28 cellular contexts compared by ENCODE assay signal in genomic region chr5:116905885-116906284, GRCh38.
A peak's percentile ranks its signal among the peaks of the same experiment; 100 is the strongest.
DNase-seq lines count a peak whose midpoint lies in the region; ATAC-seq, FAIRE-seq and TF ChIP-seq lines count a peak whose summit lies in the region.
"Had no signal": no experiment of that assay in that cellular context is flagged by ENCODE, and none has a peak within 500 bp of the region (broad histone marks: within the 10 kb centered on the region; RNA-seq: fewer than 3 reads in every experiment).

No MANE protein-coding gene starts in this region.

- TF ChIP-seq CTCF in GM12878 (IDR thresholded peaks at IDR 0.05 in 2 of 3, conservative IDR thresholded peaks at IDR 0.05 in 1 of 3; ENCODE audit: control insufficient read depth in 2 of 3, extremely low read depth in 1 of 3, insufficient read depth in 1 of 3, low read depth in 3 of 3, low read length in 3 of 3) (no peak), esophagus muscularis mucosa (IDR thresholded peaks at IDR 0.05) (no peak)

- no peak overlapping the region; the same call in 1 of the 2 replicates for H2AFZ ChIP-seq in GM12878 (ENCODE audit: control insufficient read depth, low read depth, low read length)

- RAD21 ChIA-PET in GM12878 (lab: Charles Lee; ENCODE audit: unreplicated experiment), result interaction anchor here (0.8 to 2.2 kb wide), 8 partner anchors 8 to 331 kb away, joined by 3 to 9 read pairs (median 4); partner anchors contain the start of gene SEMA6A

- TF ChIP-seq EP300 in GM12878 (IDR thresholded peaks at IDR 0.05; ENCODE audit: borderline replicate concordance in 1 of 2, control insufficient read depth in 1 of 2, low read depth in 2 of 2, low read length in 2 of 2) (no peak), esophagus muscularis mucosa (IDR thresholded peaks at IDR 0.05) (no peak)

- TF ChIP-seq POLR2A in GM12878 (IDR thresholded peaks at IDR 0.05; ENCODE audit: low read depth, low read length) (no peak), esophagus muscularis mucosa (IDR thresholded peaks at IDR 0.05; ENCODE audit: low read depth) (no peak)

- FAIRE-seq in GM12878 (lab: Jason Lieb, UNC), result peak; percentile 35
- FAIRE-seq: G401.6, HepG2, RCC 7860 had no signal

- WGBS in GM12878 (ENCODE audit: insufficient coverage, insufficient replicate concordance, low lambda C conversion rate, missing lambda C conversion rate), result 77% methylated on average over 3 of the region's 3 CpGs
- 98% methylated on average over 3 of the region's 3 CpGs for WGBS in esophagus muscularis mucosa

- POLR2A ChIA-PET in GM12878 (lab: Charles Lee), result interaction anchor here (0.7 kb wide), 1 partner anchor 22 kb away, joined by 3 read pairs; no protein-coding TSS in a partner anchor

- H3K36me3 ChIP-seq in GM12878 (ENCODE audit: control insufficient read depth in 2 of 2, insufficient read depth in 2 of 2, low read length in 1 of 2) (no peaks in the 10 kb centered on the region), esophagus muscularis mucosa (no peaks in the 10 kb centered on the region)
- H3K36me3 ChIP-seq: BLaER1 had no signal

- peaks cover 3% of the 10 kb centered on the region; the same call in 1 of the 2 replicates for H3K4me1 ChIP-seq in GM12878 (ENCODE audit: control insufficient read depth, insufficient read depth, low read length)
- no peaks in the 10 kb centered on the region for H3K4me1 ChIP-seq in esophagus muscularis mucosa
- H3K4me1 ChIP-seq: BLaER1 had no signal

- intact Hi-C loops in GM12878 (cut with micrococcal nuclease; ENCODE audit: unreplicated experiment), result no loop called here
- intact Hi-C loops in esophagus muscularis mucosa (cut with DNase I), result no loop called here

- in situ Hi-C loops in GM12878 (cut with MboI), result no loop called here

- CTCF ChIA-PET in GM12878 (lab: Yijun Ruan, JAX), result interaction anchor here (0.8 to 1.4 kb wide), 3 partner anchors 20 to 24 kb away, joined by 3 to 5 read pairs (median 3); no protein-coding TSS in a partner anchor

- H3K27me3 ChIP-seq in GM12878 (replicated peaks in 1 of 2; ENCODE audit: control insufficient read depth in 2 of 2, insufficient read depth in 2 of 2, low read length in 1 of 2) (no peaks in the 10 kb centered on the region), esophagus muscularis mucosa (no peaks in the 10 kb centered on the region)
- H3K27me3 ChIP-seq: BLaER1 had no signal

- no TSS peak for BruUV-seq in GM12878 (replicated peaks; lab: Mats Ljungman, UMichigan)

- no peaks in the 10 kb centered on the region for H3K79me2 ChIP-seq in GM12878 (ENCODE audit: control insufficient read depth, insufficient read depth, low read length)

- no peaks in the 10 kb centered on the region for H3K9me3 ChIP-seq in GM12878 (replicated peaks; ENCODE audit: control insufficient read depth, insufficient read depth, low read length)
- no peaks in the 10 kb centered on the region for H3K9me3 ChIP-seq in esophagus muscularis mucosa

- peak; percentile 38 for ATAC-seq in GM18861 (IDR thresholded peaks at IDR 0.05; ENCODE audit: unreplicated experiment)
- ATAC-seq in GM21576 (IDR thresholded peaks at IDR 0.05; ENCODE audit: unreplicated experiment), result peak; percentile 51
- peak; percentile 48 for ATAC-seq in HG03045 (IDR thresholded peaks at IDR 0.05; ENCODE audit: unreplicated experiment)
- peak; percentile 55 for ATAC-seq in GM12878
- ATAC-seq: activated CD8-positive, alpha-beta T cell treated with anti-CD3 and anti-CD28 coated beads for 36 hours; activated T-helper 17 cell treated with anti-CD3 and anti-CD28 coated beads, Interleukin-2, amount 50 U/mL, for 72 hours; HepG2; stimulated activated naive B cell treated with anti-CD40 and anti-IgM and Interleukin-4, amounts not matched to agents 10 μg/mL and 1 μg/mL and 100 μg/mL, for 72 hours had no signal

- H3K4me3 ChIP-seq in GM12878 (no peak overlapping the region), esophagus muscularis mucosa (no peak overlapping the region)
- H3K4me3 ChIP-seq: BLaER1, skin epidermis had no signal

- H3K27ac ChIP-seq in GM12878 (ENCODE audit: control insufficient read depth, insufficient read depth), result no peak overlapping the region
- no peak overlapping the region for H3K27ac ChIP-seq in esophagus muscularis mucosa (replicated peaks in 1 of 4)
- H3K27ac ChIP-seq: BLaER1, skin epidermis had no signal

- H3K4me2 ChIP-seq in GM12878 (ENCODE audit: control insufficient read depth, insufficient read depth), result no peak overlapping the region
- H3K4me2 ChIP-seq: BLaER1 had no signal

- no peak overlapping the region for H3K9ac ChIP-seq in GM12878 (ENCODE audit: control insufficient read depth, insufficient read depth, low read length)
- H3K9ac ChIP-seq: BLaER1 had no signal

- DNase-seq in GM12878 (ENCODE audit: low read depth, low spot score) (no peak), esophagus muscularis mucosa (ENCODE audit: extremely low spot score) (no peak), CD1c-positive myeloid dendritic cell (ENCODE audit: extremely low spot score) (no peak), GM03348 (ENCODE audit: low spot score) (no peak), T-helper 1 cell (no peak)
- DNase-seq: activated CD8-positive, alpha-beta T cell treated with anti-CD3 and anti-CD28 coated beads for 36 hours; amniotic stem cell; DMS79; endodermal cell; foreskin fibroblast; H7; mesendoderm; MM.1S; NCI-H1105 treated with DMSO at 0.1 percent for 48 hours; NCI-H187 treated with DMSO at 0.1 percent for 48 hours; NCI-H526 treated with DMSO at 0.1 percent for 48 hours; SHP77 treated with DMSO at 0.1 percent for 48 hours; stimulated activated naive B cell treated with anti-CD40 and anti-IgM and Interleukin-4, amounts not matched to agents 10 μg/mL and 1 μg/mL and 100 μg/mL, for 72 hours; substantia nigra had no signal

- SMC1A ChIA-PET in GM12878 (lab: Charles Lee; ENCODE audit: uncharacterized antibody, unreplicated experiment), result interaction anchor here (0.6 to 2.6 kb wide), 13 partner anchors 12 to 331 kb away, joined by 3 to 9 read pairs (median 4); partner anchors contain the start of gene SEMA6A

- no peak for TF ChIP-seq RAD21 in GM12878 (IDR thresholded peaks at IDR 0.05; ENCODE audit: insufficient read depth, low read depth, low read length)

- no peaks in the 10 kb centered on the region for H4K20me1 ChIP-seq in GM12878 (ENCODE audit: control insufficient read depth, insufficient read depth)
- H4K20me1 ChIP-seq: BLaER1 had no signal

TF ChIP-seq in GM12878, 131 proteins besides CTCF, POLR2A, EP300 and RAD21 (continues in another document):
- TF ChIP-seq PKNOX1 (IDR thresholded peaks at IDR 0.05), result peak; percentile 51; the same call in 1 of the 2 replicates
- TF ChIP-seq ZNF217 (IDR thresholded peaks at IDR 0.05), result peak; percentile 53; the same call in 1 of the 2 replicates
- no peak for TF ChIP-seq POU2F2 (IDR thresholded peaks at IDR 0.05; ENCODE audit: borderline replicate concordance, low read depth, low read length)
- no peak for TF ChIP-seq STAT3 (IDR thresholded peaks at IDR 0.05; ENCODE audit: low read depth, low read length)
- no peak for TF ChIP-seq NR2C1 (IDR thresholded peaks at IDR 0.05)
- no peak for TF ChIP-seq USF1 (IDR thresholded peaks at IDR 0.05; ENCODE audit: borderline replicate concordance, extremely low read length, insufficient read depth, low read depth, low read length)
- peak; percentile 65 for TF ChIP-seq MTA2 (IDR thresholded peaks at IDR 0.05; ENCODE audit: low read depth)
- peak; percentile 25; the same call in 1 of the 2 replicates for TF ChIP-seq RELB (IDR thresholded peaks at IDR 0.05; ENCODE audit: low read depth)
- no peak for TF ChIP-seq CREB1 (IDR thresholded peaks at IDR 0.05; ENCODE audit: low read depth)
- no peak for TF ChIP-seq JUNB (IDR thresholded peaks at IDR 0.05)
- TF ChIP-seq MAX (IDR thresholded peaks at IDR 0.05; ENCODE audit: low read depth, low read length), result no peak
- no peak for TF ChIP-seq KAT2A (conservative IDR thresholded peaks at IDR 0.05; ENCODE audit: control insufficient read depth, low read depth, low read length)
